ENCODE assay signal across 8 cellular contexts in the genomic region with DNA sequence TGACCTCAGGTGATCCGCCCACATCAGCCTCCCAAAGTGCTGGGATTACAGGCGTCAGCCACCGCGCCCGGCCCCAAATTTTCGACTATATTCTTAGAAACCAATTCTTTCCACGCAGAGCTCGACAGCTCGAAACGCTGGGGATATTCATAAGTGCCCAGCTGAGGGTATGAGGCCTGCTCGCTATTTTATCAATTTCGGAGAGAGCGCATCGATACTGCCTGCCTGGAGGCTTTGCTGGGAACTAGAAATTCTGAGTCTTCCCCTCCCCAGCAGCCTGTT. TPM values are rescaled to one million over a fixed set of nuclear protein-coding genes. Genes with fewer than 3 reads are reported as not detected.
DNase-seq lines count a peak whose midpoint lies in the region; ATAC-seq and TF ChIP-seq lines count a peak whose summit lies in the region.

No MANE protein-coding gene starts in this region.

- no peaks in the 10 kb centered on the region for H3K4me1 ChIP-seq in esophagus (ENCODE audit: control insufficient read depth in 2 of 2, insufficient read depth in 2 of 2, low read length in 1 of 2)

- WGBS in esophagus, 2 donors = 1% methylated on average over 14 of the region's 14 CpGs

- peak overlapping the region; percentile 96 to 98 for H3K27ac ChIP-seq in esophagus (ENCODE audit: low read depth in 2 of 2, low read length in 1 of 2)

- no peak for ATAC-seq in GM19023 (IDR thresholded peaks at IDR 0.05; ENCODE audit: unreplicated experiment)
- no peak for ATAC-seq in GM21529 (IDR thresholded peaks at IDR 0.05; ENCODE audit: unreplicated experiment)

- TF ChIP-seq CTCF in GM12864 (IDR thresholded peaks at IDR 0.05; ENCODE audit: low read depth, low read length, missing control alignments) (no peak), retinal pigment epithelial cell (conservative IDR thresholded peaks at IDR 0.05; ENCODE audit: low read depth, low read length) (no peak)

- H3K27me3 Mint-ChIP-seq in T-helper 2 cell treated with Interferon-gamma antibody and Interleukin-4, amounts not matched to agents 5 μg/mL and 100 μg/mL, for 36 hours (ENCODE audit: low read depth) = no peaks in the 10 kb centered on the region

- H3K27ac Mint-ChIP-seq in T-helper 2 cell treated with Interferon-gamma antibody and Interleukin-4, amounts not matched to agents 5 μg/mL and 100 μg/mL, for 36 hours = peak overlapping the region; percentile 97

- no peaks in the 10 kb centered on the region for H3K9me3 Mint-ChIP-seq in T-helper 2 cell treated with Interferon-gamma antibody and Interleukin-4, amounts not matched to agents 5 μg/mL and 100 μg/mL, for 36 hours

- H3K4me1 Mint-ChIP-seq in T-helper 2 cell treated with Interferon-gamma antibody and Interleukin-4, amounts not matched to agents 5 μg/mL and 100 μg/mL, for 36 hours (ENCODE audit: low read depth) = peaks cover 37% of the 10 kb centered on the region

- H3K9me3 ChIP-seq in esophagus (ENCODE audit: control insufficient read depth in 2 of 2, insufficient read depth in 1 of 2, low read depth in 1 of 2, low read length in 1 of 2) = no peaks in the 10 kb centered on the region

- DNase-seq in GM12864 (ENCODE audit: low read depth) = no peak
- no peak for DNase-seq in T-helper 2 cell treated with Interferon-gamma antibody and Interleukin-4, amounts not matched to agents 5 μg/mL and 100 μg/mL, for 36 hours (ENCODE audit: low spot score)
- DNase-seq in retinal pigment epithelial cell (ENCODE audit: low read depth) = no peak
- no peak for DNase-seq in D341Med (ENCODE audit: low spot score)
- no peak for DNase-seq in GM19240 (ENCODE audit: insufficient read length, low spot score)

- H3K36me3 ChIP-seq in esophagus (ENCODE audit: control insufficient read depth in 2 of 2, insufficient read depth in 2 of 2, low read length in 1 of 2) = peaks cover 0 to 4% of the 10 kb centered on the region in 2 donors

- peak overlapping the region; percentile 98 for H3K4me3 Mint-ChIP-seq in T-helper 2 cell treated with Interferon-gamma antibody and Interleukin-4, amounts not matched to agents 5 μg/mL and 100 μg/mL, for 36 hours

- H3K36me3 Mint-ChIP-seq in T-helper 2 cell treated with Interferon-gamma antibody and Interleukin-4, amounts not matched to agents 5 μg/mL and 100 μg/mL, for 36 hours (ENCODE audit: low read depth) = peaks cover 23% of the 10 kb centered on the region

- H3K4me3 ChIP-seq in GM12864 (ENCODE audit: low read depth, low read length) = peak overlapping the region; percentile 88
- H3K4me3 ChIP-seq in esophagus (ENCODE audit: low read depth in 1 of 2, low read length in 2 of 2) = peak overlapping the region; percentile 86 to 88
- peak overlapping the region; percentile 98 for H3K4me3 ChIP-seq in retinal pigment epithelial cell (ENCODE audit: low read length)

- H3K27me3 ChIP-seq in esophagus (ENCODE audit: control insufficient read depth in 1 of 2, insufficient read depth in 2 of 2, low read length in 2 of 2) = no peaks in the 10 kb centered on the region

RNA-seq across cellular contexts. Expression of gene PTRH2, which starts 0.4 kb away (rescaled TPM):
- polyA plus RNA-seq in esophagus = 10 to 100 TPM; 30.9 to 32.2 TPM

RNA-seq across cellular contexts. Expression of gene VMP1, which starts 0.6 kb away (rescaled TPM):
- polyA plus RNA-seq in esophagus = 10 to 100 TPM; 90.8 to 98.0 TPM
